ENCODE assay signal across 12 cellular contexts in the genomic region with DNA sequence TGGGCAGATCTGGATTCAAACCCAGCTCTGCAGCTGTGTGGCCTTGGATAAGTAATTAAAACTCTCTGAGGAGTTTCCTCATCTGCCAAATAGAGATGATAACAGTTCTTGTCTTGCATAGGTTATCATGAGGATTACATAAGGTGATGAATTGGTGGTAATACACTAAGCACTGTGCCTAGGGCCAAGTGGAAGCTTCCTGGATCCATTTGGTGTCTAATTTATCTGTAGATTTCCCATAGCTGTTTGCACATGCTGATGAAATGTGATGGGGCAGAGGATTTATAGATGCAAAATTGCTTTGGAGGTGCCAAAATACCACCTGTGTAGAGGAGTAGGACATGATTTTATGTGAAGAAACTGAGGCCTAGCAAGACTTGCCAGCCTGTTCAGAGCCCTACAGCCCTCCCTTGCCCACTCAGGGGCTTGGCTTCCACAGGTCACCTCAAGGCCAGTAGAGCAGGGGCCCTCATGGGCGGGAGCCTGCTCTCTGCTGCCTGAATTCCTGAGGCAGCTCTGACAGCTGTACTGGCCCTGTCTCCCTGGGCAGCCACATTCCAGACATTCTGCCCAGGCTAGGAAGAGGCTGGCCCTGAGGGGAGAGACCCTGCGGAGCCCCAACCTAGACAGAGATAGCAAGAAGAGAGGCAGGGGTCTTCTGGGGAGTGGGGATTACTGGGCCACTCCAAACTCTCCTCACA. TPM values are rescaled to one million over a fixed set of nuclear protein-coding genes. Genes with fewer than 3 reads are reported as not detected.
A peak's percentile ranks its signal among the peaks of the same experiment; 100 is the strongest.
DNase-seq lines count a peak whose midpoint lies in the region; ATAC-seq and TF ChIP-seq lines count a peak whose summit lies in the region.
"Had no signal": no experiment of that assay in that cellular context is flagged by ENCODE, and none has a peak within 500 bp of the region (broad histone marks: within the 10 kb centered on the region; RNA-seq: fewer than 3 reads in every experiment).

No MANE protein-coding gene starts in this region.

- H3K36me3 ChIP-seq in SK-N-SH (replicated peaks in 1 of 2; ENCODE audit: control insufficient read depth in 1 of 2, insufficient read depth in 2 of 2, low read length in 1 of 2) (no peaks in the 10 kb centered on the region), ectodermal cell (ENCODE audit: control insufficient read depth, insufficient read depth, low read length) (no peaks in the 10 kb centered on the region)
- H3K36me3 ChIP-seq: brain microvascular endothelial cell had no signal

- peak overlapping the region; percentile 77 for H3K27ac Mint-ChIP-seq in type B pancreatic cell
- H3K27ac Mint-ChIP-seq: activated CD4-positive, alpha-beta T cell treated with anti-CD3 and anti-CD28 coated beads, Interleukin-2, amount 10 ng/mL, durations not matched to agents 24 days and 14 days had no signal

- 27% methylated on average over 1 of the region's 2 CpGs for WGBS in SK-N-SH (ENCODE audit: low lambda C conversion rate)
- WGBS in ectodermal cell, 2 experiments, result 2 to 10% methylated on average over 2 of the region's 2 CpGs

- H3K9ac ChIP-seq in SK-N-SH, result no peak overlapping the region

- no peak for TF ChIP-seq RAD21 in SK-N-SH (IDR thresholded peaks at IDR 0.05; ENCODE audit: low read length)

- peaks cover 8% of the 10 kb centered on the region for H3K27me3 Mint-ChIP-seq in type B pancreatic cell

- POLR2A ChIA-PET in SK-N-SH (lab: Yijun Ruan, JAX), result no interaction called here

- H3K4me3 ChIP-seq in SK-N-SH (ENCODE audit: low read depth in 2 of 2, low read length in 1 of 2) (no peak overlapping the region), ectodermal cell (ENCODE audit: insufficient read depth, low read depth, low read length) (peak overlapping the region; percentile 6)

- TF ChIP-seq CTCF in SK-N-SH (IDR thresholded peaks at IDR 0.05) (no peak), type B pancreatic cell (conservative IDR thresholded peaks at IDR 0.05) (no peak)

- no peak overlapping the region for H3K4me3 Mint-ChIP-seq in type B pancreatic cell
- H3K4me3 Mint-ChIP-seq: activated CD4-positive, alpha-beta T cell treated with anti-CD3 and anti-CD28 coated beads, Interleukin-2, amount 10 ng/mL, durations not matched to agents 24 days and 14 days had no signal

- no peaks in the 10 kb centered on the region for H3K27me3 ChIP-seq in SK-N-SH (ENCODE audit: insufficient read depth)
- no peaks in the 10 kb centered on the region for H3K27me3 ChIP-seq in ectodermal cell (ENCODE audit: control insufficient read depth, insufficient read depth, low read length, poor library complexity, severe bottlenecking)
- H3K27me3 ChIP-seq: brain microvascular endothelial cell had no signal

- H3K27ac ChIP-seq in SK-N-SH (ENCODE audit: low read depth in 2 of 2, low read length in 1 of 2), result no peak overlapping the region
- H3K27ac ChIP-seq in ectodermal cell (ENCODE audit: insufficient read depth, low read depth, low read length, poor library complexity, severe bottlenecking), result no peak overlapping the region
- H3K27ac ChIP-seq: 22Rv1, brain microvascular endothelial cell had no signal

- H3K9me3 ChIP-seq in SK-N-SH (no peaks in the 10 kb centered on the region), ectodermal cell (ENCODE audit: control insufficient read depth, low read length) (no peaks in the 10 kb centered on the region)

- no peak for TF ChIP-seq EP300 in SK-N-SH (IDR thresholded peaks at IDR 0.05; ENCODE audit: borderline replicate concordance in 1 of 2, low read depth in 1 of 2, low read length in 1 of 2)

- no peaks in the 10 kb centered on the region for H3K9me2 ChIP-seq in SK-N-SH

- no peaks in the 10 kb centered on the region for H3F3A ChIP-seq in SK-N-SH (replicated peaks; ENCODE audit: insufficient read depth)

- H3K36me3 Mint-ChIP-seq in type B pancreatic cell, result no peaks in the 10 kb centered on the region

- H3K4me1 Mint-ChIP-seq in type B pancreatic cell (ENCODE audit: unreplicated experiment), result peaks cover 32% of the 10 kb centered on the region
- H3K4me1 Mint-ChIP-seq: activated CD4-positive, alpha-beta T cell treated with anti-CD3 and anti-CD28 coated beads, Interleukin-2, amount 10 ng/mL, durations not matched to agents 24 days and 14 days had no signal

- H3K4me1 ChIP-seq in SK-N-SH (ENCODE audit: control insufficient read depth in 1 of 2, insufficient read depth in 2 of 2, low read depth in 1 of 2, low read length in 1 of 2), result peaks cover 0 to 8% of the 10 kb centered on the region in 2 experiments; a peak in 1 of 4 replicates
- H3K4me1 ChIP-seq in ectodermal cell (ENCODE audit: control insufficient read depth, insufficient read depth, low read length), result peaks cover 21% of the 10 kb centered on the region

- DNase-seq in SK-N-SH, result no peak
- DNase-seq in left kidney (ENCODE audit: low read depth, low spot score), result peak; percentile 84
- DNase-seq in type B pancreatic cell (ENCODE audit: extremely low spot score, unreplicated experiment), result no peak
- DNase-seq in NCI-H1436 treated with DMSO at 0.1 percent for 48 hours (lab: John Stamatoyannopoulos, UW), result no peak
- no peak for DNase-seq in dermis blood vessel endothelial cell
- DNase-seq: activated CD4-positive, alpha-beta T cell treated with anti-CD3 and anti-CD28 coated beads, Interleukin-2, amount 10 ng/mL, durations not matched to agents 24 days and 14 days; hypothalamus had no signal

- no peaks in the 10 kb centered on the region for H4K20me1 ChIP-seq in SK-N-SH (ENCODE audit: insufficient read depth)

- ATAC-seq in SK-N-SH treated with all-trans-retinoic acid at 6 μM for 48 hours (peak; percentile 88), GM18858 (IDR thresholded peaks at IDR 0.05; ENCODE audit: unreplicated experiment) (no peak)

- H3K9me3 Mint-ChIP-seq in type B pancreatic cell, result no peaks in the 10 kb centered on the region
- H3K9me3 Mint-ChIP-seq: activated CD4-positive, alpha-beta T cell treated with anti-CD3 and anti-CD28 coated beads, Interleukin-2, amount 10 ng/mL, durations not matched to agents 24 days and 14 days had no signal

- no peak overlapping the region for H2AFZ ChIP-seq in SK-N-SH (ENCODE audit: low read depth)

- CTCF ChIA-PET in SK-N-SH (lab: Yijun Ruan, JAX), result interaction anchor here (1.4 kb wide), 1 partner anchor 55 kb away, joined by 4 read pairs; no protein-coding TSS in a partner anchor

- H3K79me2 ChIP-seq in SK-N-SH (ENCODE audit: insufficient read depth), result no peaks in the 10 kb centered on the region

- no peak overlapping the region for H3K4me2 ChIP-seq in SK-N-SH

TF ChIP-seq in SK-N-SH treated with all-trans-retinoic acid at 6 μM for 48 hours, 23 proteins besides CTCF, POLR2A, EP300 and RAD21 (continues in another document):
- TF ChIP-seq SNAI2 (CRISPR knock-in tag; IDR thresholded peaks at IDR 0.05), result no peak
- TF ChIP-seq, protein P1, sequence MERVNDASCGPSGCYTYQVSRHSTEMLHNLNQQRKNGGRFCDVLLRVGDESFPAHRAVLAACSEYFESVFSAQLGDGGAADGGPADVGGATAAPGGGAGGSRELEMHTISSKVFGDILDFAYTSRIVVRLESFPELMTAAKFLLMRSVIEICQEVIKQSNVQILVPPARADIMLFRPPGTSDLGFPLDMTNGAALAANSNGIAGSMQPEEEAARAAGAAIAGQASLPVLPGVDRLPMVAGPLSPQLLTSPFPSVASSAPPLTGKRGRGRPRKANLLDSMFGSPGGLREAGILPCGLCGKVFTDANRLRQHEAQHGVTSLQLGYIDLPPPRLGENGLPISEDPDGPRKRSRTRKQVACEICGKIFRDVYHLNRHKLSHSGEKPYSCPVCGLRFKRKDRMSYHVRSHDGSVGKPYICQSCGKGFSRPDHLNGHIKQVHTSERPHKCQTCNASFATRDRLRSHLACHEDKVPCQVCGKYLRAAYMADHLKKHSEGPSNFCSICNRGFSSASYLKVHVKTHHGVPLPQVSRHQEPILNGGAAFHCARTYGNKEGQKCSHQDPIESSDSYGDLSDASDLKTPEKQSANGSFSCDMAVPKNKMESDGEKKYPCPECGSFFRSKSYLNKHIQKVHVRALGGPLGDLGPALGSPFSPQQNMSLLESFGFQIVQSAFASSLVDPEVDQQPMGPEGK (CRISPR knock-in tag; IDR thresholded peaks at IDR 0.05; ENCODE audit: borderline replicate concordance), result no peak
- TF ChIP-seq GLIS3 (CRISPR knock-in tag; IDR thresholded peaks at IDR 0.05), result no peak
- TF ChIP-seq ZFP30 (CRISPR knock-in tag; IDR thresholded peaks at IDR 0.05), result no peak
- TF ChIP-seq ZFP3 (CRISPR knock-in tag; IDR thresholded peaks at IDR 0.05), result no peak

TF ChIP-seq in SK-N-SH, 30 proteins besides CTCF, POLR2A, EP300 and RAD21 (continues in another document):
- TF ChIP-seq EZH2phosphoT487 (IDR thresholded peaks at IDR 0.05; ENCODE audit: borderline replicate concordance, low read depth) (no peak), RCOR1 (IDR thresholded peaks at IDR 0.05; ENCODE audit: low read length) (no peak), NRF1 (IDR thresholded peaks at IDR 0.05; ENCODE audit: low read depth, low read length) (no peak), SIN3A (IDR thresholded peaks at IDR 0.05; ENCODE audit: borderline replicate concordance, low read depth, low read length) (no peak), MXI1 (IDR thresholded peaks at IDR 0.05; ENCODE audit: low read depth, low read length) (no peak), TCF12 (IDR thresholded peaks at IDR 0.05) (no peak), NFIC (IDR thresholded peaks at IDR 0.05; ENCODE audit: borderline replicate concordance) (no peak), JUND (IDR thresholded peaks at IDR 0.05) (no peak), ELF1 (IDR thresholded peaks at IDR 0.05) (no peak), YY1 (IDR thresholded peaks at IDR 0.05; ENCODE audit: low read depth) (no peak), TEAD4 (IDR thresholded peaks at IDR 0.05; ENCODE audit: borderline replicate concordance, insufficient read depth) (no peak)
- TF ChIP-seq, protein P2, sequence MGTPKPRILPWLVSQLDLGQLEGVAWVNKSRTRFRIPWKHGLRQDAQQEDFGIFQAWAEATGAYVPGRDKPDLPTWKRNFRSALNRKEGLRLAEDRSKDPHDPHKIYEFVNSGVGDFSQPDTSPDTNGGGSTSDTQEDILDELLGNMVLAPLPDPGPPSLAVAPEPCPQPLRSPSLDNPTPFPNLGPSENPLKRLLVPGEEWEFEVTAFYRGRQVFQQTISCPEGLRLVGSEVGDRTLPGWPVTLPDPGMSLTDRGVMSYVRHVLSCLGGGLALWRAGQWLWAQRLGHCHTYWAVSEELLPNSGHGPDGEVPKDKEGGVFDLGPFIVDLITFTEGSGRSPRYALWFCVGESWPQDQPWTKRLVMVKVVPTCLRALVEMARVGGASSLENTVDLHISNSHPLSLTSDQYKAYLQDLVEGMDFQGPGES (IDR thresholded peaks at IDR 0.05; ENCODE audit: low read depth, low read length), result no peak

RNA-seq across cellular contexts. Expression of gene FAT2, which starts 5.9 kb away (rescaled TPM):
- polyA plus RNA-seq in SK-N-SH (2012; rRNA removed), result not detected in 2 replicates
- not detected in 2 replicates for polyA plus RNA-seq in SK-N-SH (2012; cell fraction: cytosol; rRNA removed)
- polyA plus RNA-seq in SK-N-SH (2012; cell fraction: nucleus; rRNA removed), result under 0.01 TPM in 1 of 2 replicates, not detected in the other
- polyA plus RNA-seq in ectodermal cell (2013, experiment 1 of 4), result 0.80 TPM
- polyA plus RNA-seq in ectodermal cell (2013, experiment 2 of 4), result 1.0 TPM
- 0.53 TPM for polyA plus RNA-seq in ectodermal cell (2013, experiment 3 of 4)
- polyA plus RNA-seq in ectodermal cell (2013, experiment 4 of 4), result 0.77 TPM
- total RNA-seq in type B pancreatic cell (ENCODE audit: low replicate concordance) (0.80 and 1.5 TPM in 2 replicates), dermis blood vessel endothelial cell (under 0.01 TPM in 2 replicates)
- total RNA-seq: activated CD4-positive, alpha-beta T cell treated with anti-CD3 and anti-CD28 coated beads, Interleukin-2, amount 10 ng/mL, durations not matched to agents 24 days and 14 days had no signal
